In the genomic region with DNA sequence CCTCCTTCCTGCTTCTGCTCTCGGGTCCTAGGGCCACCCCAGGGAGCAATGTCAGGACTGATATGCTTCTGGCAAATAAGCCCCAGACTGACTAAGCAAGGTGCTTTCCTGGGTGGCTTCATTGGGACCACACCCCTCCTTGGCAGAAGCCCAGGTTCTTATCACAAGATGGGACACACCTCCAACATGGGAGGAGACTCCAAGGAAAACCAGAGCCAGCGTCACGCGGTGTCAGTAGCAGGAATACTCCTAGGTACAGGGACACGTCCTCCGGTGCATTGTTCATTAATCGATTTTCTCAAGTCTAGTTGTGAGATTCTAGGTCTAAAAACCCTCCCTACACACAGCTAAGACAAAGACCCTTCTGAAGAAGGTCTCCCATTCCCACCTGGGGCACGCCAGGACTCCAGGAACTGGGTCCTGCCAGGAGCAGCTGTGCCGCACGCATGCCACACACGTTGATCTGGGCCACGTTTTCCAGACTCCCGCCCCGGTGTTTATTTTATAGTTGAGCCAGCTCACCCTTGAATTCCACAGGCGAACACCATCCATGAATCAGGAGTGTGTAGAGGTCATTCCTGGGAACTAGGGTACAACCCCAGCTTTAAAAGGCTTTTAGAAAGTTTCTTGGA, we compare ENCODE assay signal across 10 cellular contexts. TPM values are rescaled to one million over a fixed set of nuclear protein-coding genes. Genes with fewer than 3 reads are reported as not detected.
DNase-seq lines count a peak whose midpoint lies in the region; ATAC-seq lines count a peak whose summit lies in the region.
"Had no signal": no experiment of that assay in that cellular context is flagged by ENCODE, and none has a peak within 500 bp of the region (broad histone marks: within the 10 kb centered on the region; RNA-seq: fewer than 3 reads in every experiment).

No MANE protein-coding gene starts in this region.

- H3K4me1 ChIP-seq in GM23248 (ENCODE audit: insufficient read depth) = peaks cover 5% of the 10 kb centered on the region; the same call in 1 of the 2 replicates

- no peaks in the 10 kb centered on the region for H3F3A ChIP-seq in GM23248 (ENCODE audit: insufficient read depth)

- H3K36me3 ChIP-seq in GM23248 (ENCODE audit: low read depth) = no peaks in the 10 kb centered on the region
- H3K36me3 ChIP-seq: neutrophil had no signal

- H3K9ac ChIP-seq in GM23248 = no peak overlapping the region

- no peak overlapping the region for H3K4me2 ChIP-seq in GM23248 (ENCODE audit: unreplicated experiment)

- WGBS in GM23248 (ENCODE audit: low coverage in 1 of 2, low lambda C conversion rate in 2 of 2, missing lambda C conversion rate in 2 of 2), 2 experiments = 56 to 59% methylated on average over 15 of the region's 15 CpGs

- no peaks in the 10 kb centered on the region for H4K20me1 ChIP-seq in GM23248 (ENCODE audit: insufficient read depth)

- H3K4me3 ChIP-seq in GM23248 = no peak overlapping the region
- H3K4me3 ChIP-seq in skeletal muscle cell (ENCODE audit: low read depth, low read length) = no peak overlapping the region

- no peaks in the 10 kb centered on the region for H3K27me3 ChIP-seq in GM23248 (replicated peaks; ENCODE audit: insufficient read depth)
- H3K27me3 ChIP-seq: neutrophil had no signal

- in situ Hi-C loops in GM23248 (cut with MboI) = no loop called here

- DNase-seq in GM23248 (peak; percentile 50), NCI-H510A (lab: John Stamatoyannopoulos, UW) (peak; percentile 70), skeletal muscle cell (ENCODE audit: low read depth) (peak; percentile 41)
- DNase-seq: activated naive CD8-positive, alpha-beta T cell treated with anti-CD3 and anti-CD28 coated beads, Interleukin-2, amount 10 ng/mL, durations not matched to agents 7 days and 5 days had no signal

- H3K79me2 ChIP-seq in GM23248 (ENCODE audit: insufficient read depth) = no peaks in the 10 kb centered on the region

- no peaks in the 10 kb centered on the region for H3K9me3 ChIP-seq in GM23248 (ENCODE audit: low read depth)
- H3K9me3 ChIP-seq: neutrophil had no signal

- H3K9me2 ChIP-seq in GM23248 (ENCODE audit: insufficient read depth) = no peaks in the 10 kb centered on the region

- ATAC-seq in esophagus mucosa (peak; percentile 80), HG03095 (IDR thresholded peaks at IDR 0.05; ENCODE audit: unreplicated experiment) (no peak), HG02884 (IDR thresholded peaks at IDR 0.05; ENCODE audit: unreplicated experiment) (no peak), HG03439 (IDR thresholded peaks at IDR 0.05; ENCODE audit: unreplicated experiment) (no peak), GM21786 (IDR thresholded peaks at IDR 0.05; ENCODE audit: unreplicated experiment) (no peak)

- H3K27ac ChIP-seq in GM23248 = no peak overlapping the region
- H3K27ac ChIP-seq: neutrophil had no signal

- H2AFZ ChIP-seq in GM23248 = no peak overlapping the region

RNA-seq across cellular contexts. Expression of gene FA2H, which starts 30.8 kb away (rescaled TPM):
- total RNA-seq in GM23248 (2014; rRNA removed; shearing (Covaris generic)) = not detected in 2 replicates
- polyA plus RNA-seq in GM23248 (2016; fragmentation: Nextera tagmentation; extraction: Ambion mirVana) = not detected in 2 replicates
- 1.3 TPM for total RNA-seq in esophagus mucosa
- total RNA-seq: activated naive CD8-positive, alpha-beta T cell treated with anti-CD3 and anti-CD28 coated beads, Interleukin-2, amount 10 ng/mL, durations not matched to agents 7 days and 5 days had no signal

RNA-seq across cellular contexts. Expression of gene MLKL, which starts 43.1 kb away (rescaled TPM):
- 11.9 and 13.6 TPM in 2 replicates for total RNA-seq in GM23248 (2014; rRNA removed; shearing (Covaris generic))
- 10.0 and 10.4 TPM in 2 replicates for polyA plus RNA-seq in GM23248 (2016; fragmentation: Nextera tagmentation; extraction: Ambion mirVana)
- total RNA-seq in esophagus mucosa = 12.4 TPM
